In genomic region chr5:34031117-34031516, GRCh38 we compare ENCODE assay signal across 3 cellular contexts.
TF ChIP-seq lines count a peak whose summit lies in the region.

No MANE protein-coding gene starts in this region.

TF ChIP-seq in A549, 52 proteins besides CTCF, POLR2A, EP300 and RAD21:
- TF ChIP-seq PBX3 (IDR thresholded peaks at IDR 0.05) (no peak), MAFK (IDR thresholded peaks at IDR 0.05; ENCODE audit: partially characterized antibody) (peak; percentile 56), EHMT2 (IDR thresholded peaks at IDR 0.05; ENCODE audit: low read depth) (no peak), HOXB5 (CRISPR knock-in tag; IDR thresholded peaks at IDR 0.05) (no peak), JUNB (IDR thresholded peaks at IDR 0.05) (no peak)

TF ChIP-seq in IMR-90, 13 proteins besides CTCF, POLR2A, EP300 and RAD21:
- peak; percentile 52 for TF ChIP-seq MAFK (IDR thresholded peaks at IDR 0.05; ENCODE audit: low read depth, low read length)
- TF ChIP-seq NFE2L2 (IDR thresholded peaks at IDR 0.05; ENCODE audit: low read depth, low read length) = no peak
- no peak for TF ChIP-seq RCOR1 (IDR thresholded peaks at IDR 0.05; ENCODE audit: insufficient replicate concordance, low read length)
- TF ChIP-seq CHD1 (IDR thresholded peaks at IDR 0.05; ENCODE audit: low read depth, low read length) = no peak

TF ChIP-seq in HepG2, 621 proteins besides CTCF, POLR2A, EP300 and RAD21:
- TF ChIP-seq ADNP (CRISPR knock-in tag; IDR thresholded peaks at IDR 0.05) (no peak), MAFK (conservative IDR thresholded peaks at IDR 0.05 in 1 of 2, IDR thresholded peaks at IDR 0.05 in 1 of 2; ENCODE audit: low read length in 2 of 2) (peak; percentile 73 to 78), MAFF (IDR thresholded peaks at IDR 0.05; ENCODE audit: low read depth, low read length) (peak; percentile 67)
TF ChIP-seq in HepG2: peak in this region for 2.
